11 cellular contexts compared by ENCODE assay signal in the genomic region with DNA sequence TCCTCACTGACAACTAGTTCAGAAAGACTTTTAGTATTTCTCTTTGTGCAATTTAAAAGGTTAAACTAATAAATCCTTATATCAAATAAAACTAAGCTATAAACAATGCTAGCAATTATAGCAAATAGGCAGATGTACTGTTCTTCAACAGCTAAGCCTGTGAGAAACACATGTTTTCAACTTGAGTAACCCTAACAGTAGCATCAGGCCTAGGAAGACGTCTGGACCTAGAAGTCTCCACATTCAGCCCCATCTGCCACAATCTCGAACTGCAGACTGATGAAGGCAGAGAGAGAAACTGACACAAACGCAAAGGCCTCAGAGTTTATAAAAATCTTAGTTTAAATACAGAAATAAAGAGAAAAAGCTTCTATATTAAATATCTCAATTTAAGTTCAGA. TPM values are rescaled to one million over a fixed set of nuclear protein-coding genes. Genes with fewer than 3 reads are reported as not detected.
A peak's percentile ranks its signal among the peaks of the same experiment; 100 is the strongest.
DNase-seq lines count a peak whose midpoint lies in the region; ATAC-seq and TF ChIP-seq lines count a peak whose summit lies in the region.
"Had no signal": no experiment of that assay in that cellular context is flagged by ENCODE, and none has a peak within 500 bp of the region (broad histone marks: within the 10 kb centered on the region; RNA-seq: fewer than 3 reads in every experiment).

No MANE protein-coding gene starts in this region.

- TF ChIP-seq POLR2A in right lobe of liver (IDR thresholded peaks at IDR 0.05): no peak
- no peak for TF ChIP-seq POLR2A in vagina (IDR thresholded peaks at IDR 0.05)

- H3K9me3 ChIP-seq in left ventricle myocardium inferior (replicated peaks) (no peaks in the 10 kb centered on the region), right lobe of liver (no peaks in the 10 kb centered on the region), vagina (no peaks in the 10 kb centered on the region)
- H3K9me3 ChIP-seq: heart right ventricle had no signal

- no peak for ATAC-seq in left cardiac atrium
- ATAC-seq in right lobe of liver: no peak
- ATAC-seq in GM18502 (IDR thresholded peaks at IDR 0.05; ENCODE audit: poor library complexity, unreplicated experiment): no peak
- ATAC-seq in GM18517 (IDR thresholded peaks at IDR 0.05; ENCODE audit: unreplicated experiment): no peak
- ATAC-seq: HCT116, heart right ventricle had no signal

- H3K4me3 ChIP-seq in left ventricle myocardium inferior: peak overlapping the region; percentile 84
- H3K4me3 ChIP-seq in right lobe of liver: peak overlapping the region in 2 of 3 donors; percentile 25 to 85
- peak overlapping the region; percentile 84 to 87 for H3K4me3 ChIP-seq in vagina

- DNase-seq in left ventricle myocardium inferior (no peak), left cardiac atrium (no peak), right lobe of liver (no peak), vagina (ENCODE audit: extremely low spot score in 2 of 2) (no peak), GM13977 (ENCODE audit: low spot score) (no peak)
- DNase-seq in activated T-helper 1 cell treated with anti-CD3 and anti-CD28 coated beads, Interleukin-12 subunit alpha, Interleukin-12 subunit beta, Interleukin-2, Interleukin-4 antibody, amounts not matched to agents 30 ng/mL and 10 ng/mL and 1 ng/mL, durations not matched to agents 14 hours and 24 hours and 36 hours (ENCODE audit: low spot score): no peak
- DNase-seq: heart right ventricle, NCI-H1436 had no signal

- intact Hi-C loops in left ventricle myocardium inferior (cut with micrococcal nuclease) (no loop called here), left cardiac atrium (cut with DNase I) (no loop called here), right lobe of liver (cut with DNase I) (no loop called here), vagina (cut with DNase I) (no loop called here)
- intact Hi-C loops in activated T-helper 1 cell treated with anti-CD3 and anti-CD28 coated beads, Interleukin-12 subunit alpha, Interleukin-12 subunit beta, Interleukin-2, Interleukin-4 antibody, amounts not matched to agents 30 ng/mL and 10 ng/mL and 1 ng/mL, durations not matched to agents 14 hours and 24 hours and 36 hours (cut with micrococcal nuclease): loop anchor here (10.0 kb wide), 1 partner anchor 831 kb away; a partner anchor contains a TSS

- H3K27ac ChIP-seq in left ventricle myocardium inferior (replicated peaks) (no peak overlapping the region), right lobe of liver (peak overlapping the region in 2 of 3 donors; percentile 36 to 100), vagina (peak overlapping the region; percentile 100)

- no peaks in the 10 kb centered on the region for H3K27me3 Mint-ChIP-seq in activated T-helper 1 cell treated with anti-CD3 and anti-CD28 coated beads, Interleukin-12 subunit alpha, Interleukin-12 subunit beta, Interleukin-2, Interleukin-4 antibody, amounts not matched to agents 30 ng/mL and 10 ng/mL and 1 ng/mL, durations not matched to agents 14 hours and 24 hours and 36 hours (ENCODE audit: insufficient read depth)

- peaks cover 46% of the 10 kb centered on the region for H3K4me1 Mint-ChIP-seq in activated T-helper 1 cell treated with anti-CD3 and anti-CD28 coated beads, Interleukin-12 subunit alpha, Interleukin-12 subunit beta, Interleukin-2, Interleukin-4 antibody, amounts not matched to agents 30 ng/mL and 10 ng/mL and 1 ng/mL, durations not matched to agents 14 hours and 24 hours and 36 hours (ENCODE audit: low read depth)

- H3K27me3 ChIP-seq in left ventricle myocardium inferior (ENCODE audit: low read depth): no peaks in the 10 kb centered on the region
- H3K27me3 ChIP-seq in right lobe of liver: no peaks in the 10 kb centered on the region
- no peaks in the 10 kb centered on the region for H3K27me3 ChIP-seq in vagina
- H3K27me3 ChIP-seq: heart right ventricle had no signal

- H3K4me1 ChIP-seq in left ventricle myocardium inferior: peaks cover 75% of the 10 kb centered on the region
- peaks cover 0 to 48% (median 24%) of the 10 kb centered on the region in 4 donors for H3K4me1 ChIP-seq in right lobe of liver
- peaks cover 70% of the 10 kb centered on the region for H3K4me1 ChIP-seq in vagina

- TF ChIP-seq CTCF in left ventricle myocardium inferior (IDR thresholded peaks at IDR 0.05; ENCODE audit: borderline replicate concordance) (no peak), right lobe of liver (IDR thresholded peaks at IDR 0.05) (no peak), vagina (IDR thresholded peaks at IDR 0.05) (no peak), GM13977 (IDR thresholded peaks at IDR 0.05; ENCODE audit: extremely low read depth, insufficient read depth, missing control alignments) (no peak)

- 21% methylated on average over 3 of the region's 3 CpGs for WGBS in right lobe of liver (ENCODE audit: insufficient coverage, low coverage, low lambda C conversion rate, missing lambda C conversion rate)

- peaks cover 18% of the 10 kb centered on the region for H3K36me3 Mint-ChIP-seq in activated T-helper 1 cell treated with anti-CD3 and anti-CD28 coated beads, Interleukin-12 subunit alpha, Interleukin-12 subunit beta, Interleukin-2, Interleukin-4 antibody, amounts not matched to agents 30 ng/mL and 10 ng/mL and 1 ng/mL, durations not matched to agents 14 hours and 24 hours and 36 hours (ENCODE audit: low read depth)

- H3K27ac Mint-ChIP-seq in activated T-helper 1 cell treated with anti-CD3 and anti-CD28 coated beads, Interleukin-12 subunit alpha, Interleukin-12 subunit beta, Interleukin-2, Interleukin-4 antibody, amounts not matched to agents 30 ng/mL and 10 ng/mL and 1 ng/mL, durations not matched to agents 14 hours and 24 hours and 36 hours: no peak overlapping the region

- H3K9me3 Mint-ChIP-seq in activated T-helper 1 cell treated with anti-CD3 and anti-CD28 coated beads, Interleukin-12 subunit alpha, Interleukin-12 subunit beta, Interleukin-2, Interleukin-4 antibody, amounts not matched to agents 30 ng/mL and 10 ng/mL and 1 ng/mL, durations not matched to agents 14 hours and 24 hours and 36 hours: no peaks in the 10 kb centered on the region

- H3K4me3 Mint-ChIP-seq in activated T-helper 1 cell treated with anti-CD3 and anti-CD28 coated beads, Interleukin-12 subunit alpha, Interleukin-12 subunit beta, Interleukin-2, Interleukin-4 antibody, amounts not matched to agents 30 ng/mL and 10 ng/mL and 1 ng/mL, durations not matched to agents 14 hours and 24 hours and 36 hours: peak overlapping the region; percentile 48

- H3K36me3 ChIP-seq in left ventricle myocardium inferior (peaks cover 18% of the 10 kb centered on the region), right lobe of liver (peaks cover 0 to 17% (median 6%) of the 10 kb centered on the region in 4 donors), vagina (peaks cover 0 to 13% of the 10 kb centered on the region in 2 donors)

- in situ Hi-C loops in GM13977 (cut with MboI; ENCODE audit: low pct_unique_long_range_greater_than_20kb, low sequenced_read_pairs, unreplicated experiment): no loop called here

RNA-seq across cellular contexts. Expression of a gene that starts 2.5 kb away (rescaled TPM):
- total RNA-seq in left ventricle myocardium inferior: 181 TPM
- total RNA-seq in left cardiac atrium: 100 to 1,000 TPM; 168 to 171 TPM
- 190 and 192 TPM in 2 replicates for total RNA-seq in activated T-helper 1 cell treated with anti-CD3 and anti-CD28 coated beads, Interleukin-12 subunit alpha, Interleukin-12 subunit beta, Interleukin-2, Interleukin-4 antibody, amounts not matched to agents 30 ng/mL and 10 ng/mL and 1 ng/mL, durations not matched to agents 14 hours and 24 hours and 36 hours
- total RNA-seq in right lobe of liver: 100 to 1,000 TPM in 4 of 6 experiments, 10 to 100 TPM in 2; 70.3 to 262 (median 143) TPM
- total RNA-seq in vagina: 143 TPM

RNA-seq across cellular contexts. Expression of a gene that starts 3.0 kb away (rescaled TPM):
- total RNA-seq in left ventricle myocardium inferior (28.7 TPM), left cardiac atrium (10 to 100 TPM; 18.5 to 21.2 TPM), right lobe of liver (10 to 100 TPM in 5 of 6 experiments, 1 to 10 TPM in 1; 9.2 to 33.7 (median 18.5) TPM), vagina (12.8 TPM)
- total RNA-seq in activated T-helper 1 cell treated with anti-CD3 and anti-CD28 coated beads, Interleukin-12 subunit alpha, Interleukin-12 subunit beta, Interleukin-2, Interleukin-4 antibody, amounts not matched to agents 30 ng/mL and 10 ng/mL and 1 ng/mL, durations not matched to agents 14 hours and 24 hours and 36 hours: 14.7 and 15.3 TPM in 2 replicates

RNA-seq across cellular contexts. Expression of a gene that starts 8.0 kb away (rescaled TPM):
- total RNA-seq in left ventricle myocardium inferior: not detected
- not detected for total RNA-seq in left cardiac atrium
- total RNA-seq in activated T-helper 1 cell treated with anti-CD3 and anti-CD28 coated beads, Interleukin-12 subunit alpha, Interleukin-12 subunit beta, Interleukin-2, Interleukin-4 antibody, amounts not matched to agents 30 ng/mL and 10 ng/mL and 1 ng/mL, durations not matched to agents 14 hours and 24 hours and 36 hours: not detected in 2 replicates
- total RNA-seq in right lobe of liver: not detected
- total RNA-seq in vagina: not detected
- total RNA-seq: heart right ventricle had no signal

RNA-seq across cellular contexts. Expression of a gene that starts 34.8 kb away (rescaled TPM):
- 4.8 TPM for total RNA-seq in left ventricle myocardium inferior
- 1 to 10 TPM; 5.4 to 5.5 TPM for total RNA-seq in left cardiac atrium
- 29.4 and 34.0 TPM in 2 replicates for total RNA-seq in activated T-helper 1 cell treated with anti-CD3 and anti-CD28 coated beads, Interleukin-12 subunit alpha, Interleukin-12 subunit beta, Interleukin-2, Interleukin-4 antibody, amounts not matched to agents 30 ng/mL and 10 ng/mL and 1 ng/mL, durations not matched to agents 14 hours and 24 hours and 36 hours
- 10 to 100 TPM; 10.9 to 15.5 (median 13.0) TPM for total RNA-seq in right lobe of liver
- total RNA-seq in vagina: 18.4 TPM
